Comparison of ENCODE assay signal across 21 cellular contexts in the genomic region with DNA sequence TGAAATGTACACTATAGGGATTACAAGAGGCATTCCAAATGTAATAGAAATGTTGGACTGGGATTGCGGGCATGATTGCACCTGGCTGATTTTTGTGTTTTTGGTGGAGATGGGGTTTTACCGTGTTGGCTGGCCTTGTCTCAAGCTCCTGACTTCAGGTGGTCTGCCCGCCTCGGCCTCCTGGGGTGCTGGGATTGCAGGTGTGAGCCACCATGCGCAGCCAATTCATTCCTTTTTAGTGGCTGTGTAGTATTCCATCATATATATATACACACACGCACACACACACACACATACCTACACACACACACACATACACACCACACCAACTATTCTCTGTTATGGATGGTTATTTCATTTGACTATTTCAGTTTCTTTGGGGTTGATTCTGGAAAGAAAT. TPM values are rescaled to one million over a fixed set of nuclear protein-coding genes. Genes with fewer than 3 reads are reported as not detected.
DNase-seq lines count a peak whose midpoint lies in the region; ATAC-seq, FAIRE-seq and TF ChIP-seq lines count a peak whose summit lies in the region.
"Had no signal": no experiment of that assay in that cellular context is flagged by ENCODE, and none has a peak within 500 bp of the region (broad histone marks: within the 10 kb centered on the region; RNA-seq: fewer than 3 reads in every experiment).

No MANE protein-coding gene starts in this region.

- DNase-seq in astrocyte (ENCODE audit: low read depth) (no peak), chondrocyte (ENCODE audit: low spot score) (peak; percentile 33), right atrium auricular region (ENCODE audit: low spot score) (no peak), Ammon's horn (ENCODE audit: low spot score) (no peak)
- DNase-seq: 8988T; ACHN; Caco-2; Calu3; CD4-positive, alpha-beta T cell; CD8-positive, alpha-beta T cell; DMS79 treated with DMSO at 0.1 percent for 48 hours; GF-D8 had no signal

- H3K9ac ChIP-seq in astrocyte (ENCODE audit: low read length) = no peak overlapping the region

- H3K27ac Mint-ChIP-seq in astrocyte (ENCODE audit: unreplicated experiment) (no peak overlapping the region), chondrocyte (ENCODE audit: unreplicated experiment) (no peak overlapping the region)

- no peaks in the 10 kb centered on the region for H3K79me2 ChIP-seq in astrocyte (ENCODE audit: insufficient read depth, low read length)

- FAIRE-seq in astrocyte (lab: Jason Lieb, UNC) = peak; percentile 17
- FAIRE-seq: A204.1, G401.6, GM12891 had no signal

- no peak overlapping the region for H2AFZ ChIP-seq in astrocyte (ENCODE audit: low read depth, low read length)

- H3K4me3 ChIP-seq in HEK293 (ENCODE audit: low read depth, low read length) = no peak overlapping the region
- no peak overlapping the region for H3K4me3 ChIP-seq in astrocyte (ENCODE audit: insufficient read depth, low read depth, low read length)
- no peak overlapping the region for H3K4me3 ChIP-seq in right atrium auricular region
- H3K4me3 ChIP-seq: BLaER1 treated with 17β-estradiol and CSF1 and Interleukin-3, amounts not matched to agents 10 nM and 100 nM had no signal

- CTCF ChIA-PET in HEK293 (lab: Yijun Ruan, JAX) = no interaction called here

- no peaks in the 10 kb centered on the region for H3K9me3 Mint-ChIP-seq in astrocyte (ENCODE audit: unreplicated experiment)
- H3K9me3 Mint-ChIP-seq in chondrocyte (ENCODE audit: low read depth) = peaks cover 9% of the 10 kb centered on the region

- H3K9me3 ChIP-seq in HEK293 (ENCODE audit: control insufficient read depth, insufficient read depth, low read depth, low read length) (no peaks in the 10 kb centered on the region), astrocyte (ENCODE audit: insufficient read depth, low read depth, low read length) (no peaks in the 10 kb centered on the region), right atrium auricular region (no peaks in the 10 kb centered on the region)
- H3K9me3 ChIP-seq: Caco-2 had no signal

- H3K36me3 Mint-ChIP-seq in astrocyte (ENCODE audit: low read depth, unreplicated experiment) (no peaks in the 10 kb centered on the region), chondrocyte (ENCODE audit: low read depth) (no peaks in the 10 kb centered on the region)
- H3K36me3 Mint-ChIP-seq: CD8-positive, alpha-beta T cell had no signal

- H3K4me1 ChIP-seq in HEK293 (ENCODE audit: control insufficient read depth, insufficient read depth, low read length) (no peaks in the 10 kb centered on the region), astrocyte (ENCODE audit: insufficient read depth, low read length) (no peaks in the 10 kb centered on the region), right atrium auricular region (no peaks in the 10 kb centered on the region)

- no peak for TF ChIP-seq CTCF in HEK293 (tag by site-specific recombination; IDR thresholded peaks at IDR 0.05)
- no peak for TF ChIP-seq CTCF in astrocyte (IDR thresholded peaks at IDR 0.05; ENCODE audit: insufficient read depth, low read depth, low read length)
- TF ChIP-seq CTCF in chondrocyte (IDR thresholded peaks at IDR 0.05) = no peak
- no peak for TF ChIP-seq CTCF in right atrium auricular region (IDR thresholded peaks at IDR 0.05)

- H3K4me1 Mint-ChIP-seq in astrocyte (ENCODE audit: low read depth, unreplicated experiment) (no peaks in the 10 kb centered on the region), chondrocyte (ENCODE audit: low read depth) (no peaks in the 10 kb centered on the region)

- POLR2A ChIA-PET in HEK293 (lab: Yijun Ruan, JAX) = no interaction called here

- peaks cover 2% of the 10 kb centered on the region for H3K27me3 Mint-ChIP-seq in astrocyte (ENCODE audit: low read depth, unreplicated experiment)
- H3K27me3 Mint-ChIP-seq in chondrocyte (ENCODE audit: low read depth) = no peaks in the 10 kb centered on the region
- H3K27me3 Mint-ChIP-seq: B cell; CD4-positive, alpha-beta T cell had no signal

- H3K27me3 ChIP-seq in astrocyte (ENCODE audit: insufficient read depth, low read length) (no peaks in the 10 kb centered on the region), right atrium auricular region (no peaks in the 10 kb centered on the region)
- H3K27me3 ChIP-seq: BLaER1 treated with 17β-estradiol and CSF1 and Interleukin-3, amounts not matched to agents 10 nM and 100 nM had no signal

- H3K4me3 Mint-ChIP-seq in astrocyte (ENCODE audit: unreplicated experiment) (no peak overlapping the region), chondrocyte (ENCODE audit: unreplicated experiment) (no peak overlapping the region)
- H3K4me3 Mint-ChIP-seq: B cell; CD4-positive, alpha-beta T cell; CD8-positive, alpha-beta T cell had no signal

- ATAC-seq in HG03460 (IDR thresholded peaks at IDR 0.05; ENCODE audit: unreplicated experiment) (no peak), HG03378 (IDR thresholded peaks at IDR 0.05; ENCODE audit: unreplicated experiment) (no peak)
- ATAC-seq: CD8-positive, alpha-beta T cell had no signal

- no peak overlapping the region for H3K4me2 ChIP-seq in astrocyte (ENCODE audit: low read length)

- H4K20me1 ChIP-seq in astrocyte (ENCODE audit: insufficient read depth, low read length) = no peaks in the 10 kb centered on the region
- H4K20me1 ChIP-seq: BLaER1 treated with 17β-estradiol and CSF1 and Interleukin-3, amounts not matched to agents 10 nM and 100 nM had no signal

- H3K36me3 ChIP-seq in HEK293 (ENCODE audit: control insufficient read depth in 2 of 2, insufficient read depth in 1 of 2, low read length in 2 of 2) (no peaks in the 10 kb centered on the region), astrocyte (ENCODE audit: insufficient read depth, low read length) (no peaks in the 10 kb centered on the region), right atrium auricular region (no peaks in the 10 kb centered on the region)
- H3K36me3 ChIP-seq: BLaER1 treated with 17β-estradiol and CSF1 and Interleukin-3, amounts not matched to agents 10 nM and 100 nM had no signal

- H3K27ac ChIP-seq in HEK293 (ENCODE audit: extremely low read depth, low read depth, low read length) (no peak overlapping the region), astrocyte (ENCODE audit: low read depth, low read length) (no peak overlapping the region), right atrium auricular region (no peak overlapping the region)
- H3K27ac ChIP-seq: C4-2B had no signal

TF ChIP-seq in HEK293, 187 proteins besides CTCF, POLR2A, EP300 and RAD21:
- TF ChIP-seq ZBTB7A (tag by site-specific recombination; IDR thresholded peaks at IDR 0.05; ENCODE audit: low read depth) = no peak
- no peak for TF ChIP-seq ZNF510 (tag by site-specific recombination; IDR thresholded peaks at IDR 0.05; ENCODE audit: insufficient replicate concordance)
- TF ChIP-seq ZXDB (tag by site-specific recombination; IDR thresholded peaks at IDR 0.05) = no peak
- TF ChIP-seq ZNF146 (tag by site-specific recombination; IDR thresholded peaks at IDR 0.05) = peak; percentile 37; the same call in 1 of the 2 replicates

RNA-seq across cellular contexts. Expression of a gene that starts 4.7 kb away (rescaled TPM):
- not detected in 2 replicates for total RNA-seq in astrocyte
- total RNA-seq in chondrocyte = not detected in 3 replicates
- not detected for total RNA-seq in right atrium auricular region
- total RNA-seq: B cell; Calu3; CD4-positive, alpha-beta T cell; CD8-positive, alpha-beta T cell had no signal
